In the genomic region with DNA sequence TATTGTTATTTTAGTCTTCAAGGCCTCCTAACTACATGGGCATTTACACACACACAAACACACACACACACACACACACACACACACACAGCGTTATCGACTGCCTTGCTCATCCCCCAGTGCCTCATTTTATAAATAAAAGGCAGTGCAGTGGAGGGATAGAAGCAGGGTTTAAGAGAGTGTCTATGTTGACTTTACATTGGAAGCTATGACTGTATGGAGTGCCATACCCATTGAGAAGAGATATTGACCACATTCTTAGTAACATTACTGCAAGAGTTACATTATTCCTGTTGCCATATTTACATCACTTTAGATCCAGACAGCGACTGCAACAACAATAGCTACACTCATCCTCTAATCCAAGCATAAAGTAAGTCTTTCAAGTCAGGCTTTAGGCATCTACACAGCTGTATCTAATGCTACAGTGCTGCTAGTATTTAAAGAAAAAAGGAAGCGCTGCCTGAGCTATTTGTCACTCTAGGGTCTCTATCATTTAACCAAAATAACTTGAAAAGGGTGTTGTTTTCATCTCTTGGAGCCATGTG, we compare ENCODE assay signal across 1 cellular context.
TF ChIP-seq lines count a peak whose summit lies in the region.

No MANE protein-coding gene starts in this region.

TF ChIP-seq in IMR-90, 13 proteins besides CTCF, POLR2A, EP300 and RAD21 (continued from another document):
- TF ChIP-seq, protein P1, sequence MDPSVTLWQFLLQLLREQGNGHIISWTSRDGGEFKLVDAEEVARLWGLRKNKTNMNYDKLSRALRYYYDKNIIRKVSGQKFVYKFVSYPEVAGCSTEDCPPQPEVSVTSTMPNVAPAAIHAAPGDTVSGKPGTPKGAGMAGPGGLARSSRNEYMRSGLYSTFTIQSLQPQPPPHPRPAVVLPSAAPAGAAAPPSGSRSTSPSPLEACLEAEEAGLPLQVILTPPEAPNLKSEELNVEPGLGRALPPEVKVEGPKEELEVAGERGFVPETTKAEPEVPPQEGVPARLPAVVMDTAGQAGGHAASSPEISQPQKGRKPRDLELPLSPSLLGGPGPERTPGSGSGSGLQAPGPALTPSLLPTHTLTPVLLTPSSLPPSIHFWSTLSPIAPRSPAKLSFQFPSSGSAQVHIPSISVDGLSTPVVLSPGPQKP (IDR thresholded peaks at IDR 0.05; ENCODE audit: borderline replicate concordance, low read depth, low read length) = no peak
- TF ChIP-seq MXI1 (IDR thresholded peaks at IDR 0.05; ENCODE audit: borderline replicate concordance, low read depth, low read length) (no peak), CHD1 (IDR thresholded peaks at IDR 0.05; ENCODE audit: low read depth, low read length) (no peak), FOS (IDR thresholded peaks at IDR 0.05; ENCODE audit: low read depth, low read length) (no peak), BHLHE40 (IDR thresholded peaks at IDR 0.05; ENCODE audit: low read depth, low read length) (no peak), MAZ (IDR thresholded peaks at IDR 0.05; ENCODE audit: borderline replicate concordance, low read depth, low read length) (no peak), NFE2L2 (IDR thresholded peaks at IDR 0.05; ENCODE audit: low read depth, low read length) (no peak)
- TF ChIP-seq, protein P2, sequence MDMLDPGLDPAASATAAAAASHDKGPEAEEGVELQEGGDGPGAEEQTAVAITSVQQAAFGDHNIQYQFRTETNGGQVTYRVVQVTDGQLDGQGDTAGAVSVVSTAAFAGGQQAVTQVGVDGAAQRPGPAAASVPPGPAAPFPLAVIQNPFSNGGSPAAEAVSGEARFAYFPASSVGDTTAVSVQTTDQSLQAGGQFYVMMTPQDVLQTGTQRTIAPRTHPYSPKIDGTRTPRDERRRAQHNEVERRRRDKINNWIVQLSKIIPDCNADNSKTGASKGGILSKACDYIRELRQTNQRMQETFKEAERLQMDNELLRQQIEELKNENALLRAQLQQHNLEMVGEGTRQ (IDR thresholded peaks at IDR 0.05; ENCODE audit: low read depth, low read length) = no peak
